ENCODE assay signal across 21 cellular contexts in genomic region chr15:59360896-59361295, GRCh38. TPM values are rescaled to one million over a fixed set of nuclear protein-coding genes. Genes with fewer than 3 reads are reported as not detected.
DNase-seq lines count a peak whose midpoint lies in the region; ATAC-seq, FAIRE-seq and TF ChIP-seq lines count a peak whose summit lies in the region.
"Had no signal": no experiment of that assay in that cellular context is flagged by ENCODE, and none has a peak within 500 bp of the region (broad histone marks: within the 10 kb centered on the region; RNA-seq: fewer than 3 reads in every experiment).

No MANE protein-coding gene starts in this region.

- no peak overlapping the region for H2BK5ac ChIP-seq in trophoblast cell (ENCODE audit: low read depth, low read length, poor library complexity)

- no peak overlapping the region for H2AFZ ChIP-seq in trophoblast cell (ENCODE audit: insufficient read depth, low read length, poor library complexity)

- no peaks in the 10 kb centered on the region for H3K27me3 ChIP-seq in SJCRH30
- H3K27me3 ChIP-seq in trophoblast cell (ENCODE audit: insufficient read depth, low read length) = no peaks in the 10 kb centered on the region
- H3K27me3 ChIP-seq: testis had no signal

- TF ChIP-seq CTCF in GM10266 (IDR thresholded peaks at IDR 0.05; ENCODE audit: control insufficient read depth, insufficient read depth, low read depth, missing control alignments) = no peak

- no peak overlapping the region for H3K4me3 ChIP-seq in SJCRH30
- no peak overlapping the region for H3K4me3 ChIP-seq in trophoblast cell (ENCODE audit: low read depth, low read length)
- H3K4me3 ChIP-seq: testis had no signal

- ATAC-seq in HG02884 (IDR thresholded peaks at IDR 0.05; ENCODE audit: unreplicated experiment) = no peak
- ATAC-seq: stimulated activated memory B cell treated with anti-CD40 and anti-IgM and Interleukin-4, amounts not matched to agents 10 μg/mL and 1 μg/mL and 100 μg/mL, for 72 hours; T-helper 17 cell had no signal

- no peaks in the 10 kb centered on the region for H3K9me3 ChIP-seq in SJCRH30 (replicated peaks)
- H3K9me3 ChIP-seq in trophoblast cell (ENCODE audit: insufficient read depth, low read depth, low read length) = no peaks in the 10 kb centered on the region
- H3K9me3 ChIP-seq: testis had no signal

- no peak overlapping the region for H3K4ac ChIP-seq in trophoblast cell (ENCODE audit: low read depth, low read length)

- H3K9ac ChIP-seq in trophoblast cell (ENCODE audit: low read length) = no peak overlapping the region

- peak; percentile 26 for FAIRE-seq in GM19239 (lab: Jason Lieb, UNC)

- peaks cover 3% of the 10 kb centered on the region for H3K79me2 ChIP-seq in trophoblast cell (ENCODE audit: control insufficient read depth, insufficient read depth, low read length, poor library complexity)

- no peaks in the 10 kb centered on the region for H3K79me1 ChIP-seq in trophoblast cell (ENCODE audit: low read length)

- no peak overlapping the region for H2AK5ac ChIP-seq in trophoblast cell (ENCODE audit: low read length)

- H3K23ac ChIP-seq in trophoblast cell (ENCODE audit: low read length) = no peak overlapping the region

- no peaks in the 10 kb centered on the region; the same call in 1 of the 2 replicates for H3K36me3 ChIP-seq in SJCRH30
- no peaks in the 10 kb centered on the region for H3K36me3 ChIP-seq in trophoblast cell (ENCODE audit: control insufficient read depth in 1 of 2, insufficient read depth in 2 of 2, low read length in 2 of 2)

- H4K12ac ChIP-seq in trophoblast cell (ENCODE audit: low read depth, low read length) = no peak overlapping the region

- H3K27ac ChIP-seq in SJCRH30 (peak overlapping the region; percentile 60), trophoblast cell (ENCODE audit: low read depth, low read length) (no peak overlapping the region)
- H3K27ac ChIP-seq: epithelial cell of prostate, HL-60, testis, VCaP had no signal

- WGBS in trophoblast cell (ENCODE audit: extremely low coverage, insufficient coverage, insufficient read length) = no CpG with 5 or more reads among the region's 2 CpGs

- peak overlapping the region; percentile 80 for H3K18ac ChIP-seq in trophoblast cell (ENCODE audit: low read length)

- H2BK120ac ChIP-seq in trophoblast cell (ENCODE audit: insufficient read depth, low read length, poor library complexity) = no peak overlapping the region

- no peak overlapping the region for H3K4me2 ChIP-seq in trophoblast cell (ENCODE audit: low read length)

- no peak overlapping the region for H3K14ac ChIP-seq in trophoblast cell (ENCODE audit: low read length)

- H3K4me1 ChIP-seq in SJCRH30 (peaks cover 10% of the 10 kb centered on the region; the same call in 1 of the 2 replicates), trophoblast cell (ENCODE audit: control insufficient read depth in 1 of 2, insufficient read depth in 2 of 2, low read length in 2 of 2) (no peaks in the 10 kb centered on the region)
- H3K4me1 ChIP-seq: testis had no signal

- no peak overlapping the region for H4K8ac ChIP-seq in trophoblast cell (ENCODE audit: low read depth, low read length)

- no peak overlapping the region for H4K91ac ChIP-seq in trophoblast cell (ENCODE audit: low read depth, low read length)

- no peak overlapping the region for H2BK12ac ChIP-seq in trophoblast cell (ENCODE audit: low read length)

- DNase-seq in GM19239 (ENCODE audit: insufficient read length, low spot score) (no peak), SJCRH30 (peak; percentile 77 to 78), fibroblast of gingiva (ENCODE audit: low read depth) (peak; percentile 60), trophoblast cell (no peak), AML-193 (lab: John Stamatoyannopoulos, UW) (no peak), GM10266 (ENCODE audit: extremely low spot score) (no peak)
- DNase-seq in activated CD4-positive, CD25-positive, alpha-beta regulatory T cell treated with anti-CD3 and anti-CD28 coated beads, Interleukin-2, amount 50 U/mL, for 72 hours = no peak
- DNase-seq: activated CD4-positive, alpha-beta memory T cell treated with anti-CD3 and anti-CD28 coated beads, Interleukin-2, amount 10 ng/mL, durations not matched to agents 7 days and 5 days; activated T-cell treated with anti-CD3 and anti-CD28 coated beads for 4 hours; amygdala; MM.1S; NCI-H1694; NCI-H82; posterior cingulate gyrus; T-helper 17 cell; testis had no signal

RNA-seq across cellular contexts. Expression of gene MYO1E, which starts 11.8 kb away (rescaled TPM):
- 116 and 176 TPM in 2 replicates for total RNA-seq in SJCRH30 (2014; rRNA removed; shearing (Covaris generic))
- 32.1 and 36.8 TPM in 2 replicates for polyA plus RNA-seq in trophoblast cell (2013)

Comparison
In these comparisons a context has a peak if more than half of its experiments do, and no peak if none do; other contexts are left out.
1. DNase-seq: peak in SJCRH30 (2 of 2) and fibroblast of gingiva (single experiment); none in GM19239 (single experiment), trophoblast cell (0 of 2), AML-193 (0 of 2), GM10266 (single experiment) and activated CD4-positive, CD25-positive, alpha-beta regulatory T cell treated with anti-CD3 and anti-CD28 coated beads, Interleukin-2, amount 50 U/mL, for 72 hours (single experiment).